In genomic region chr16:51636913-51637743, GRCh38 we compare ENCODE assay signal across 15 cellular contexts.
DNase-seq lines count a peak whose midpoint lies in the region; ATAC-seq and TF ChIP-seq lines count a peak whose summit lies in the region.
"Had no signal": no experiment of that assay in that cellular context is flagged by ENCODE, and none has a peak within 500 bp of the region (broad histone marks: within the 10 kb centered on the region; RNA-seq: fewer than 3 reads in every experiment).

No MANE protein-coding gene starts in this region.

- H3K18ac ChIP-seq in IMR-90 (ENCODE audit: low read depth, low read length), result no peak overlapping the region

- H3K4me3 Mint-ChIP-seq in endodermal cell, result peak overlapping the region; percentile 18
- H3K4me3 Mint-ChIP-seq in nephron progenitor cell, result peak overlapping the region; percentile 1
- no peak overlapping the region for H3K4me3 Mint-ChIP-seq in activated naive CD4-positive, alpha-beta T cell treated with anti-CD3 and anti-CD28 coated beads, Interleukin-2, amount 10 ng/mL, durations not matched to agents 7 days and 5 days
- H3K4me3 Mint-ChIP-seq: activated B cell treated with CpG ODN at 0.5 μM for 24 hours; CD8-positive, alpha-beta T cell; naive thymus-derived CD8-positive, alpha-beta T cell had no signal

- dilution Hi-C loops in IMR-90 (cut with HindIII; ENCODE audit: low sequenced_read_pairs, unreplicated experiment), result no loop called here

- 0 out of 2 replicates have a peak overlapping the region, but pooled peaks have one; percentile 50 for H2AK5ac ChIP-seq in IMR-90 (ENCODE audit: low read depth, low read length)

- H3K27me3 Mint-ChIP-seq in endodermal cell (ENCODE audit: insufficient read depth), result peaks cover 7% of the 10 kb centered on the region
- H3K27me3 Mint-ChIP-seq in nephron progenitor cell (ENCODE audit: low read depth, poor library complexity), result peaks cover 10% of the 10 kb centered on the region
- H3K27me3 Mint-ChIP-seq in activated naive CD4-positive, alpha-beta T cell treated with anti-CD3 and anti-CD28 coated beads, Interleukin-2, amount 10 ng/mL, durations not matched to agents 7 days and 5 days, result no peaks in the 10 kb centered on the region
- H3K27me3 Mint-ChIP-seq: activated B cell treated with CpG ODN at 0.5 μM for 24 hours had no signal

- intact Hi-C loops in IMR-90 (cut with micrococcal nuclease), result no loop called here
- intact Hi-C loops in uterus (cut with DNase I; ENCODE audit: low total_unique reads), result no loop called here

- peak overlapping the region; percentile 96 for H3K4me2 ChIP-seq in IMR-90 (ENCODE audit: low read depth, low read length)

- H3K27ac ChIP-seq in IMR-90 (ENCODE audit: insufficient read depth, low read length) (no peak overlapping the region), endodermal cell (ENCODE audit: low read depth, low read length) (no peak overlapping the region), uterus (no peak overlapping the region)

- no TSS peak for BruUV-seq in IMR-90 (replicated peaks; lab: Mats Ljungman, UMichigan)

- H2BK20ac ChIP-seq in IMR-90 (ENCODE audit: low read depth, low read length), result no peak overlapping the region

- H3K9ac ChIP-seq in IMR-90 (ENCODE audit: low read depth, low read length) (no peak overlapping the region), endodermal cell (ENCODE audit: extremely low read depth, low read length, poor library complexity, severe bottlenecking) (no peak overlapping the region)

- H3K9me3 Mint-ChIP-seq in endodermal cell (peaks cover 1% of the 10 kb centered on the region), nephron progenitor cell (peaks cover 21% of the 10 kb centered on the region)
- H3K9me3 Mint-ChIP-seq in activated naive CD4-positive, alpha-beta T cell treated with anti-CD3 and anti-CD28 coated beads, Interleukin-2, amount 10 ng/mL, durations not matched to agents 7 days and 5 days, result peaks cover 19% of the 10 kb centered on the region

- H3K27me3 ChIP-seq in IMR-90 (ENCODE audit: control insufficient read depth, insufficient read depth, low read length) (no peaks in the 10 kb centered on the region), endodermal cell (ENCODE audit: control insufficient read depth, insufficient read depth, low read length, poor library complexity, severe bottlenecking) (no peaks in the 10 kb centered on the region), uterus (no peaks in the 10 kb centered on the region)

- no peak overlapping the region for H3K56ac ChIP-seq in IMR-90 (ENCODE audit: extremely low read depth, insufficient read depth, low read length)

- no peak overlapping the region for H2BK5ac ChIP-seq in IMR-90 (ENCODE audit: low read depth, low read length, poor library complexity, severe bottlenecking)

- H4K8ac ChIP-seq in IMR-90 (ENCODE audit: low read depth in 2 of 2, low read length in 2 of 2), result no peak overlapping the region

- H3K4ac ChIP-seq in IMR-90 (ENCODE audit: low read depth, low read length), result no peak overlapping the region

- H3K9me3 ChIP-seq in IMR-90 (ENCODE audit: control insufficient read depth, insufficient read depth, low read length) (no peaks in the 10 kb centered on the region), endodermal cell (ENCODE audit: control insufficient read depth, low read length) (no peaks in the 10 kb centered on the region), uterus (no peaks in the 10 kb centered on the region)

- H2BK15ac ChIP-seq in IMR-90 (ENCODE audit: low read depth, low read length), result no peak overlapping the region

- H3K4me1 ChIP-seq in IMR-90 (ENCODE audit: control insufficient read depth, insufficient read depth, low read length), result no peaks in the 10 kb centered on the region
- no peaks in the 10 kb centered on the region for H3K4me1 ChIP-seq in endodermal cell (ENCODE audit: control insufficient read depth, insufficient read depth, low read length)
- H3K4me1 ChIP-seq in uterus, result no peaks in the 10 kb centered on the region

- H3K4me3 ChIP-seq in IMR-90 (ENCODE audit: insufficient read depth, low read depth, low read length) (no peak overlapping the region), endodermal cell (ENCODE audit: low read length) (peak overlapping the region; percentile 15), uterus (no peak overlapping the region)

- TF ChIP-seq CTCF in IMR-90 (conservative IDR thresholded peaks at IDR 0.05; ENCODE audit: low read depth, low read length), result no peak
- no peak for TF ChIP-seq CTCF in endodermal cell (conservative IDR thresholded peaks at IDR 0.05)
- no peak for TF ChIP-seq CTCF in nephron progenitor cell (IDR thresholded peaks at IDR 0.05)
- TF ChIP-seq CTCF in uterus (IDR thresholded peaks at IDR 0.05), result no peak

- no peak for ATAC-seq in IMR-90 (ENCODE audit: low read depth)
- ATAC-seq: CD8-positive, alpha-beta T cell; HCT116; naive thymus-derived CD8-positive, alpha-beta T cell; Right ventricle myocardium inferior had no signal

- H3K27ac Mint-ChIP-seq in endodermal cell (peak overlapping the region; percentile 12), nephron progenitor cell (peak overlapping the region; percentile 29)
- no peak overlapping the region for H3K27ac Mint-ChIP-seq in activated naive CD4-positive, alpha-beta T cell treated with anti-CD3 and anti-CD28 coated beads, Interleukin-2, amount 10 ng/mL, durations not matched to agents 7 days and 5 days
- H3K27ac Mint-ChIP-seq: activated B cell treated with CpG ODN at 0.5 μM for 24 hours; CD8-positive, alpha-beta T cell; naive thymus-derived CD8-positive, alpha-beta T cell had no signal

- H3K9me1 ChIP-seq in IMR-90 (ENCODE audit: insufficient read depth, low read length), result 0 out of 2 replicates have a peak, but pooled peaks cover 3% of the 10 kb centered on the region

- CTCF ChIA-PET in IMR-90 (lab: Yijun Ruan, JAX), result no interaction called here
- CTCF ChIA-PET in activated naive CD4-positive, alpha-beta T cell treated with anti-CD3 and anti-CD28 coated beads, Interleukin-2, amount 10 ng/mL, durations not matched to agents 7 days and 5 days (lab: Charles Lee), result no interaction called here

- POLR2A ChIA-PET in IMR-90 (lab: Charles Lee; ENCODE audit: unreplicated experiment), result no interaction called here

- no peaks in the 10 kb centered on the region for H4K20me1 ChIP-seq in IMR-90 (ENCODE audit: insufficient read depth, low read length)

- H3K36me3 Mint-ChIP-seq in endodermal cell (ENCODE audit: low read depth) (no peaks in the 10 kb centered on the region), nephron progenitor cell (ENCODE audit: low read depth) (peaks cover 7% of the 10 kb centered on the region)
- no peaks in the 10 kb centered on the region for H3K36me3 Mint-ChIP-seq in activated naive CD4-positive, alpha-beta T cell treated with anti-CD3 and anti-CD28 coated beads, Interleukin-2, amount 10 ng/mL, durations not matched to agents 7 days and 5 days
- H3K36me3 Mint-ChIP-seq: CD8-positive, alpha-beta T cell had no signal

- TF ChIP-seq RAD21 in IMR-90 (IDR thresholded peaks at IDR 0.05; ENCODE audit: low read length), result no peak

- DNase-seq in D341Med (ENCODE audit: low spot score) (peak; percentile 67), IMR-90 (no peak), endodermal cell (peak; percentile 75), nephron progenitor cell (no peak), mesenteric fat pad (ENCODE audit: low spot score) (no peak), uterus (no peak), NOMO-1 (lab: John Stamatoyannopoulos, UW; ENCODE audit: unreplicated experiment in 2 of 2) (no peak)
- DNase-seq in activated naive CD4-positive, alpha-beta T cell treated with anti-CD3 and anti-CD28 coated beads, Interleukin-2, amount 10 ng/mL, durations not matched to agents 7 days and 5 days, result no peak
- DNase-seq: activated B cell treated with CpG ODN at 0.5 μM for 24 hours; activated T-cell treated with anti-CD3 and anti-CD28 coated beads, Interleukin-2, amount 50 U/mL, for 1 hour; CD8-positive, alpha-beta T cell; naive thymus-derived CD8-positive, alpha-beta T cell; NCI-H226 had no signal

- no peak overlapping the region for H2AFZ ChIP-seq in IMR-90 (replicated peaks; ENCODE audit: low read length, poor library complexity)

- H4K91ac ChIP-seq in IMR-90 (ENCODE audit: insufficient read depth, low read depth, low read length), result no peak overlapping the region

- H4K5ac ChIP-seq in IMR-90 (ENCODE audit: low read depth, low read length), result no peak overlapping the region

- no peaks in the 10 kb centered on the region for H3K36me3 ChIP-seq in IMR-90 (ENCODE audit: control insufficient read depth, insufficient read depth, low read length)
- H3K36me3 ChIP-seq in endodermal cell (ENCODE audit: control insufficient read depth, insufficient read depth, low read length), result no peaks in the 10 kb centered on the region
- H3K36me3 ChIP-seq in uterus, result no peaks in the 10 kb centered on the region

- H3K4me1 Mint-ChIP-seq in endodermal cell (peaks cover 19% of the 10 kb centered on the region), nephron progenitor cell (peaks cover 57% of the 10 kb centered on the region)
- H3K4me1 Mint-ChIP-seq in activated naive CD4-positive, alpha-beta T cell treated with anti-CD3 and anti-CD28 coated beads, Interleukin-2, amount 10 ng/mL, durations not matched to agents 7 days and 5 days, result no peaks in the 10 kb centered on the region
- H3K4me1 Mint-ChIP-seq: activated B cell treated with CpG ODN at 0.5 μM for 24 hours had no signal

- H3K23ac ChIP-seq in IMR-90 (ENCODE audit: low read depth, low read length), result no peak overlapping the region

- no peaks in the 10 kb centered on the region for H3K79me1 ChIP-seq in IMR-90 (ENCODE audit: low read depth in 1 of 2, low read length in 2 of 2)

- in situ Hi-C loops in IMR-90 (cut with MboI; ENCODE audit: low sequenced_read_pairs), result no loop called here

- WGBS in IMR-90 (ENCODE audit: extremely low coverage in 2 of 2, insufficient read length in 1 of 2), 2 experiments, result 13% methylated on average over 4 of the region's 16 CpGs; no CpG with 5 or more reads in 1 of the 2 experiments
- WGBS in endodermal cell (ENCODE audit: insufficient coverage in 1 of 2, insufficient read length in 1 of 2), 2 experiments, result 46 to 52% methylated on average over 8 to 16 of the region's 16 CpGs

- no peak overlapping the region for H3K14ac ChIP-seq in IMR-90 (replicated peaks; ENCODE audit: low read depth, low read length)

- H2AK9ac ChIP-seq in IMR-90 (replicated peaks; ENCODE audit: low read depth, low read length, poor library complexity), result peak overlapping the region; percentile 33

- H2BK120ac ChIP-seq in IMR-90 (ENCODE audit: low read depth, low read length), result 0 out of 2 replicates have a peak overlapping the region, but pooled peaks have one; percentile 16

- TF ChIP-seq POLR2A in IMR-90 (IDR thresholded peaks at IDR 0.05; ENCODE audit: low read depth, low read length), result no peak
- no peak for TF ChIP-seq POLR2A in uterus (IDR thresholded peaks at IDR 0.05)

TF ChIP-seq in IMR-90, 13 proteins besides CTCF, POLR2A, EP300 and RAD21 (continues in another document):
- TF ChIP-seq CHD1 (IDR thresholded peaks at IDR 0.05; ENCODE audit: low read depth, low read length) (no peak), SMC3 (IDR thresholded peaks at IDR 0.05; ENCODE audit: low read depth, low read length) (no peak), BHLHE40 (IDR thresholded peaks at IDR 0.05; ENCODE audit: low read depth, low read length) (no peak), RFX5 (IDR thresholded peaks at IDR 0.05; ENCODE audit: low read depth, low read length) (no peak)

Comparison
In these comparisons a context has a peak if more than half of its experiments do, and no peak if none do; other contexts are left out.
1. DNase-seq: peak in D341Med (single experiment) and endodermal cell (single experiment); none in IMR-90 (single experiment), nephron progenitor cell (single experiment), mesenteric fat pad (single experiment), uterus (0 of 2), activated naive CD4-positive, alpha-beta T cell treated with anti-CD3 and anti-CD28 coated beads, Interleukin-2, amount 10 ng/mL, durations not matched to agents 7 days and 5 days (single experiment) and NOMO-1 (0 of 2).